ENCODE assay signal across 17 cellular contexts in genomic region chr20:32980990-32981389, GRCh38. TPM values are rescaled to one million over a fixed set of nuclear protein-coding genes. Genes with fewer than 3 reads are reported as not detected.
"Had no signal": no experiment of that assay in that cellular context is flagged by ENCODE, and none has a peak within 500 bp of the region (broad histone marks: within the 10 kb centered on the region; RNA-seq: fewer than 3 reads in every experiment).

No MANE protein-coding gene starts in this region.

- H3K4me1 Mint-ChIP-seq: stimulated activated memory B cell treated with anti-CD40 and anti-IgM and Interleukin-4, amounts not matched to agents 10 μg/mL and 1 μg/mL and 100 μg/mL, for 72 hours had no signal

- H3K27me3 Mint-ChIP-seq: activated CD8-positive, alpha-beta T cell treated with anti-CD3 and anti-CD28 coated beads for 36 hours; stimulated activated memory B cell treated with anti-CD40 and anti-IgM and Interleukin-4, amounts not matched to agents 10 μg/mL and 1 μg/mL and 100 μg/mL, for 72 hours; T-helper 17 cell had no signal

- H3K4me2 ChIP-seq: hepatocyte, SK-N-SH had no signal

- H3K79me2 ChIP-seq: hepatocyte had no signal

- H3K4me3 ChIP-seq: hepatocyte, tibial artery, uterus had no signal

- H3K27me3 ChIP-seq: hepatocyte, neutrophil, uterus had no signal

- H3K4me1 ChIP-seq: tibial artery, uterus had no signal

- ATAC-seq: activated CD8-positive, alpha-beta T cell treated with anti-CD3 and anti-CD28 coated beads for 36 hours; activated T-cell treated with anti-CD3 and anti-CD28 coated beads, Interleukin-2, amount 50 U/mL, for 72 hours; esophagus mucosa; left ventricle myocardium superior; stimulated activated memory B cell treated with anti-CD40 and anti-IgM and Interleukin-4, amounts not matched to agents 10 μg/mL and 1 μg/mL and 100 μg/mL, for 72 hours; T-helper 17 cell; WTC11 had no signal

- H3K4me3 Mint-ChIP-seq: activated CD8-positive, alpha-beta T cell treated with anti-CD3 and anti-CD28 coated beads for 36 hours; activated T-cell treated with anti-CD3 and anti-CD28 coated beads, Interleukin-2, amount 50 U/mL, for 72 hours; stimulated activated memory B cell treated with anti-CD40 and anti-IgM and Interleukin-4, amounts not matched to agents 10 μg/mL and 1 μg/mL and 100 μg/mL, for 72 hours; T-helper 17 cell; WTC11 had no signal

- H3K9me3 ChIP-seq: neutrophil, SK-N-SH, tibial artery, uterus had no signal

- DNase-seq: activated CD4-positive, alpha-beta T cell treated with anti-CD3 and anti-CD28 coated beads for 48 hours; activated CD8-positive, alpha-beta T cell treated with anti-CD3 and anti-CD28 coated beads for 36 hours; activated T-cell treated with anti-CD3 and anti-CD28 coated beads, Interleukin-2, amount 50 U/mL, for 72 hours; kidney; left ventricle myocardium superior; SK-N-SH; stimulated activated CD4-positive, alpha-beta T cell treated with anti-CD3 and anti-CD28 coated beads, Interleukin-2, amount 100 ng/mL, for 48 hours; T-helper 17 cell; uterus had no signal

- H3K9ac ChIP-seq: SK-N-SH had no signal

- H3K27ac Mint-ChIP-seq: activated CD8-positive, alpha-beta T cell treated with anti-CD3 and anti-CD28 coated beads for 36 hours; activated T-cell treated with anti-CD3 and anti-CD28 coated beads, Interleukin-2, amount 50 U/mL, for 72 hours; stimulated activated memory B cell treated with anti-CD40 and anti-IgM and Interleukin-4, amounts not matched to agents 10 μg/mL and 1 μg/mL and 100 μg/mL, for 72 hours; T-helper 17 cell; WTC11 had no signal

- H3K36me3 ChIP-seq: neutrophil, tibial artery, uterus had no signal

- H3K27ac ChIP-seq: hepatocyte, neutrophil, tibial artery, uterus had no signal

RNA-seq across cellular contexts. Expression of gene SUN5, which starts 23.2 kb away (rescaled TPM):
- total RNA-seq: activated CD8-positive, alpha-beta T cell treated with anti-CD3 and anti-CD28 coated beads for 36 hours; activated T-cell treated with anti-CD3 and anti-CD28 coated beads, Interleukin-2, amount 50 U/mL, for 72 hours; astrocyte; esophagus mucosa; hepatocyte; kidney; left ventricle myocardium superior; mesenteric fat pad; T-helper 17 cell; uterus; WTC11 had no signal
- polyA plus RNA-seq: hepatocyte, SK-N-SH had no signal

RNA-seq across cellular contexts. Expression of gene BPIFB2, which starts 26.5 kb away (rescaled TPM):
- total RNA-seq: activated CD8-positive, alpha-beta T cell treated with anti-CD3 and anti-CD28 coated beads for 36 hours; activated T-cell treated with anti-CD3 and anti-CD28 coated beads, Interleukin-2, amount 50 U/mL, for 72 hours; astrocyte; kidney; left ventricle myocardium superior; mesenteric fat pad; T-helper 17 cell; uterus had no signal
- polyA plus RNA-seq: SK-N-SH had no signal

RNA-seq across cellular contexts. Expression of gene BPIFB6, which starts 50.5 kb away (rescaled TPM):
- total RNA-seq: activated CD8-positive, alpha-beta T cell treated with anti-CD3 and anti-CD28 coated beads for 36 hours; activated T-cell treated with anti-CD3 and anti-CD28 coated beads, Interleukin-2, amount 50 U/mL, for 72 hours; astrocyte; esophagus mucosa; hepatocyte; kidney; left ventricle myocardium superior; mesenteric fat pad; T-helper 17 cell; uterus; WTC11 had no signal
- polyA plus RNA-seq: hepatocyte, SK-N-SH had no signal
